In the genomic region with DNA sequence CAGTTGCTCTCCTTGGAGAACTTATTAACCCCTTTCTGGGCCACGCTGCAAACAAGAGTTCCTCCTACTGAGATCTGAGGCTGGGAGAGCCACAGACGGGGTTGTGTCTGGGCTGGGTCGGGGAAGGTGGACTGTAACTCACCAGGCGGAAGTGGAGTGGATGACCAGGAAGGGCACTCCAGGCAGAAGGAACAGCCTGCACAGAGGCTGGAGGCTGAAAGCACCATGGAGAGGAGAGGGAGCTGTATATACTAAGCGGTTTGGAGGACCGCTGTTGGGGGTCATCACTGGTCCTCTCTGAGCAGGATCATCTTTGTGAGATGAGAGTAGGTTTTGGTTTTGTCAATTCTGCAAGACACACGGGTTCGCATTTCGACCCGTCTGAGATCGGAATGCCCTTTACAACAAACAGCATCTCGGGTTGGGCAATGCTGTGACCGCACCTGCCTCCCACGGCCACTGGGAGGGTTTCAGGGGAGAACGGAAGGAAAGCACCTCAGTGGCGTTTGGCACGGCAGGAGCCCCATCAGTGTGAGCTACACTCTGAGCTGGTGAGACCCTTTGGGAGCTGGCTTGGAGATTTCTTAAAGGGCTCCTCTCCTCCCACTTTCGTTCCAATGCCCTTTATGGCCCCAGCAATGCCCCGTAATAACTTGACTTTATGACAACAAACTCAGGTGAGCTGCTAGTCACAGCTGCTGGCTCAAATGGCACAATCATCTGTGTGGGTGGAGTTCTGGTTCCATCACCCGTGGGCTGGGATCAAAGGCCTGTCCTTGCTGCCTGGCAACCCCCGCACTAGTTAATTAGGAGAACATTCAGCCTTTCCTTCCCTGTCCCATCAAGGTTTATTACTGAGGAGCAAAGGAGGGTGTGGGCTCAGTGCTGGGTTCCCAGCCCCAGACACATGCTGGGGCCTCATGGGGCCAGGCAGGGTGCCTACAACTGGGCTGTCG, we compare ENCODE assay signal across 31 cellular contexts. TPM values are rescaled to one million over a fixed set of nuclear protein-coding genes. Genes with fewer than 3 reads are reported as not detected.
DNase-seq lines count a peak whose midpoint lies in the region; ATAC-seq, FAIRE-seq and TF ChIP-seq lines count a peak whose summit lies in the region.
"Had no signal": no experiment of that assay in that cellular context is flagged by ENCODE, and none has a peak within 500 bp of the region (broad histone marks: within the 10 kb centered on the region; RNA-seq: fewer than 3 reads in every experiment).

No MANE protein-coding gene starts in this region.

- H3K4me3 ChIP-seq in A549: no peak overlapping the region
- no peak overlapping the region for H3K4me3 ChIP-seq in H7 (ENCODE audit: insufficient read depth, low read depth, low read length)
- no peak overlapping the region for H3K4me3 ChIP-seq in mesenchymal stem cell (ENCODE audit: insufficient read depth in 1 of 2, low read depth in 1 of 2, low read length in 2 of 2)
- H3K4me3 ChIP-seq: skin epidermis, tibial nerve had no signal

- CTCF ChIA-PET in A549 (lab: Yijun Ruan, JAX): interaction anchor here (2.5 kb wide), 1 partner anchor 143 kb away, joined by 8 read pairs; no protein-coding TSS in a partner anchor

- H2AFZ ChIP-seq in mesenchymal stem cell (ENCODE audit: low read depth, low read length): no peak overlapping the region

- H3K23ac ChIP-seq in mesenchymal stem cell (ENCODE audit: low read length in 2 of 2): no peak overlapping the region

- no peak overlapping the region for H3K4ac ChIP-seq in mesenchymal stem cell (ENCODE audit: low read depth in 1 of 2, low read length in 2 of 2)

- peaks cover 0 to 2% (median 0%) of the 10 kb centered on the region in 5 experiments for H3K9me3 Mint-ChIP-seq in brain
- H3K9me3 Mint-ChIP-seq: activated B cell treated with CpG ODN at 0.5 μM for 24 hours; activated CD4-positive, alpha-beta memory T cell treated with anti-CD3 and anti-CD28 coated beads for 36 hours; dendritic cell treated with granulocyte-macrophage colony-stimulating factor and Interleukin-4, amounts not matched to agents 40 ng/mL and 50 ng/mL, for 4 days; naive thymus-derived CD8-positive, alpha-beta T cell; stimulated activated naive CD8-positive, alpha-beta T cell treated with anti-CD3 and anti-CD28 coated beads, Interleukin-15, amount 100 ng/mL, for 72 hours had no signal

- H3K4me1 ChIP-seq in A549 (no peaks in the 10 kb centered on the region), mesenchymal stem cell (ENCODE audit: control insufficient read depth, insufficient read depth, low read depth, low read length) (no peaks in the 10 kb centered on the region)

- TF ChIP-seq RAD21 in A549 (conservative IDR thresholded peaks at IDR 0.05 in 1 of 2, IDR thresholded peaks at IDR 0.05 in 1 of 2): no peak

- POLR2A ChIA-PET in A549 (lab: Yijun Ruan, JAX): no interaction called here

- TF ChIP-seq CTCF in A549 (IDR thresholded peaks at IDR 0.05) (no peak), brain (conservative IDR thresholded peaks at IDR 0.05) (no peak)

- no peak overlapping the region for H3K18ac ChIP-seq in mesenchymal stem cell (ENCODE audit: low read depth in 1 of 2, low read length in 2 of 2)

- no peaks in the 10 kb centered on the region for H3K36me3 Mint-ChIP-seq in brain
- H3K36me3 Mint-ChIP-seq: activated CD4-positive, alpha-beta memory T cell treated with anti-CD3 and anti-CD28 coated beads for 36 hours; CD14-positive monocyte; naive thymus-derived CD8-positive, alpha-beta T cell had no signal

- no peak overlapping the region for H2AK5ac ChIP-seq in mesenchymal stem cell (ENCODE audit: low read length, severe bottlenecking)

- H3K4me3 Mint-ChIP-seq in brain: no peak overlapping the region
- H3K4me3 Mint-ChIP-seq: activated B cell treated with CpG ODN at 0.5 μM for 24 hours; activated CD4-positive, alpha-beta memory T cell treated with anti-CD3 and anti-CD28 coated beads for 36 hours; CD14-positive monocyte; dendritic cell treated with granulocyte-macrophage colony-stimulating factor and Interleukin-4, amounts not matched to agents 40 ng/mL and 50 ng/mL, for 4 days; naive thymus-derived CD8-positive, alpha-beta T cell; stimulated activated naive CD8-positive, alpha-beta T cell treated with anti-CD3 and anti-CD28 coated beads, Interleukin-15, amount 100 ng/mL, for 72 hours had no signal

- H3K27ac ChIP-seq in A549 (no peak overlapping the region), mesenchymal stem cell (ENCODE audit: low read length, poor library complexity, severe bottlenecking) (no peak overlapping the region)
- H3K27ac ChIP-seq: skin epidermis had no signal

- H2BK12ac ChIP-seq in mesenchymal stem cell (ENCODE audit: low read length in 2 of 2): no peak overlapping the region

- H3K27me3 ChIP-seq in H7 (ENCODE audit: control insufficient read depth, insufficient read depth, low read length): no peaks in the 10 kb centered on the region; the same call in 1 of the 2 replicates
- H3K27me3 ChIP-seq in mesenchymal stem cell (ENCODE audit: control insufficient read depth in 1 of 2, insufficient read depth in 1 of 2, low read length in 2 of 2): peaks cover 71 to 89% of the 10 kb centered on the region in 2 experiments
- H3K27me3 ChIP-seq: tibial nerve had no signal

- FAIRE-seq in A549 (lab: Jason Lieb, UNC): no peak
- FAIRE-seq in GM12892 (lab: Jason Lieb, UNC): no peak
- FAIRE-seq: bronchial epithelial cell, GM12891, H54, HTR-8/SVneo, islet of Langerhans had no signal

- H3K9ac ChIP-seq in mesenchymal stem cell (ENCODE audit: low read length): no peak overlapping the region

- no peak overlapping the region for H3K14ac ChIP-seq in mesenchymal stem cell (ENCODE audit: low read length in 2 of 2)

- peak; percentile 31 to 55; a peak in 3 of 6 replicates for ATAC-seq in A549
- no peak for ATAC-seq in HG02870 (IDR thresholded peaks at IDR 0.05; ENCODE audit: unreplicated experiment)
- no peak for ATAC-seq in HG03159 (IDR thresholded peaks at IDR 0.05; ENCODE audit: unreplicated experiment)
- no peak for ATAC-seq in HG03565 (IDR thresholded peaks at IDR 0.05; ENCODE audit: unreplicated experiment)
- ATAC-seq: naive thymus-derived CD8-positive, alpha-beta T cell; stimulated activated naive CD8-positive, alpha-beta T cell treated with anti-CD3 and anti-CD28 coated beads, Interleukin-15, amount 100 ng/mL, for 72 hours had no signal

- H3K4me2 ChIP-seq in A549 (no peak overlapping the region), mesenchymal stem cell (ENCODE audit: low read length, poor library complexity, severe bottlenecking) (no peak overlapping the region)

- H3K9me3 ChIP-seq in A549: no peaks in the 10 kb centered on the region
- H3K9me3 ChIP-seq in mesenchymal stem cell (ENCODE audit: control insufficient read depth, low read length): no peaks in the 10 kb centered on the region
- H3K9me3 ChIP-seq: tibial nerve had no signal

- no peak for TF ChIP-seq EP300 in A549 (IDR thresholded peaks at IDR 0.05)

- H3K27ac Mint-ChIP-seq in brain: peak overlapping the region in 3 of 5 experiments; percentile 6 to 43 (median 29)
- H3K27ac Mint-ChIP-seq: activated B cell treated with CpG ODN at 0.5 μM for 24 hours; activated CD4-positive, alpha-beta memory T cell treated with anti-CD3 and anti-CD28 coated beads for 36 hours; dendritic cell treated with granulocyte-macrophage colony-stimulating factor and Interleukin-4, amounts not matched to agents 40 ng/mL and 50 ng/mL, for 4 days; naive thymus-derived CD8-positive, alpha-beta T cell; progenitor cell of endocrine pancreas had no signal

- peaks cover 3% of the 10 kb centered on the region for H3K27me3 Mint-ChIP-seq in brain
- H3K27me3 Mint-ChIP-seq: activated B cell treated with CpG ODN at 0.5 μM for 24 hours; activated CD4-positive, alpha-beta memory T cell treated with anti-CD3 and anti-CD28 coated beads for 36 hours; stimulated activated naive CD8-positive, alpha-beta T cell treated with anti-CD3 and anti-CD28 coated beads, Interleukin-15, amount 100 ng/mL, for 72 hours had no signal

- no peak overlapping the region for H4K8ac ChIP-seq in mesenchymal stem cell (ENCODE audit: low read length)

- H2BK15ac ChIP-seq in mesenchymal stem cell (ENCODE audit: low read depth, poor library complexity, severe bottlenecking): peak overlapping the region; percentile 57

- no peak overlapping the region for H4K91ac ChIP-seq in mesenchymal stem cell (ENCODE audit: low read length)

- DNase-seq in A549 (ENCODE audit: low read depth in 1 of 2, low spot score in 1 of 2): no peak
- peak; percentile 69 for DNase-seq in H7
- no peak for DNase-seq in mesenchymal stem cell
- no peak for DNase-seq in GM12892 (ENCODE audit: insufficient read length)
- DNase-seq: activated B cell treated with CpG ODN at 0.5 μM for 24 hours; activated CD4-positive, alpha-beta memory T cell treated with anti-CD3 and anti-CD28 coated beads for 36 hours; activated gamma-delta T cell; activated T-cell treated with anti-CD3 and anti-CD28 coated beads for 4 hours; foreskin fibroblast; hippocampal formation; naive thymus-derived CD8-positive, alpha-beta T cell; NCI-H1092 treated with DMSO at 0.1 percent for 48 hours; NCI-H2081; NCI-H510A; SHP77; stimulated activated CD4-positive, alpha-beta T cell treated with anti-CD3 and anti-CD28 coated beads, Interleukin-4, amount 100 ng/mL, for 1 hour; stimulated activated naive CD8-positive, alpha-beta T cell treated with anti-CD3 and anti-CD28 coated beads, Interleukin-15, amount 100 ng/mL, for 72 hours had no signal

- no peaks in the 10 kb centered on the region for H3K79me1 ChIP-seq in mesenchymal stem cell (replicated peaks; ENCODE audit: low read length, poor library complexity, severe bottlenecking)

- no peak overlapping the region for H2BK120ac ChIP-seq in mesenchymal stem cell (ENCODE audit: low read depth, low read length)

- no peak overlapping the region for H2BK5ac ChIP-seq in mesenchymal stem cell (ENCODE audit: low read depth, low read length, poor library complexity, severe bottlenecking)

- H3K4me1 Mint-ChIP-seq in brain: peaks cover 30% of the 10 kb centered on the region
- H3K4me1 Mint-ChIP-seq: activated B cell treated with CpG ODN at 0.5 μM for 24 hours; CD14-positive monocyte; naive thymus-derived CD8-positive, alpha-beta T cell had no signal

- 60% methylated on average over 20 of the region's 22 CpGs for WGBS in A549 (ENCODE audit: missing lambda C conversion rate)
- WGBS in mesenchymal stem cell: 82% methylated on average over 21 of the region's 22 CpGs

- no peak for TF ChIP-seq POLR2A in A549 (IDR thresholded peaks at IDR 0.05; ENCODE audit: low read length)
- TF ChIP-seq POLR2A in GM12892 (IDR thresholded peaks at IDR 0.05; ENCODE audit: low read depth, low read length): no peak

- H3K36me3 ChIP-seq in H7 (replicated peaks; ENCODE audit: control insufficient read depth, insufficient read depth, low read length): no peaks in the 10 kb centered on the region
- no peaks in the 10 kb centered on the region for H3K36me3 ChIP-seq in mesenchymal stem cell (ENCODE audit: control insufficient read depth in 1 of 2, insufficient read depth in 2 of 2, low read depth in 1 of 2, low read length in 2 of 2)
- H3K36me3 ChIP-seq: tibial nerve had no signal

RNA-seq across cellular contexts. Expression of a gene that starts 18.7 kb away (rescaled TPM):
- polyA plus RNA-seq in A549 (2011; rRNA removed) (0.89 and 1.3 TPM in 2 replicates), A549 (2017; fragmentation: RNase III; extraction: RNeasy Plus Mini Kit Qiagen cat#74134 plus additional on column Dnase treatment) (1.8 to 2.2 TPM (median 2.1 TPM) in 3 replicates), brain (ENCODE audit: insufficient read depth, low read depth, low replicate concordance) (40.1 TPM)
- polyA plus RNA-seq in A549 (2012; cell fraction: cytosol; rRNA removed): 0.71 and 1.0 TPM in 2 replicates
- polyA plus RNA-seq in A549 (2012; cell fraction: nucleus; rRNA removed): 2.4 and 3.2 TPM in 2 replicates
- 2.1 and 2.6 TPM in 2 replicates for polyA minus RNA-seq in A549 (2011; rRNA and poly(A)+ RNA removed)
- 4.7 and 7.5 TPM in 2 replicates for total RNA-seq in H7 (2014; rRNA removed; shearing (Covaris generic))
- 2.0 TPM for polyA plus RNA-seq in mesenchymal stem cell (2013, experiment 1 of 2)
- 1.8 TPM for polyA plus RNA-seq in mesenchymal stem cell (2013, experiment 2 of 2)
- polyA plus RNA-seq in GM12892 (2012; ENCODE audit: missing spikeins): 0.25 TPM
- polyA plus RNA-seq: CD14-positive monocyte had no signal

Comparison
In these comparisons a context has a peak if more than half of its experiments do, and no peak if none do; other contexts are left out.
1. ATAC-seq: peak in A549 (2 of 2); none in HG02870 (single experiment), HG03159 (single experiment) and HG03565 (single experiment).